In genomic region chr7:105245398-105246099, GRCh38 we compare ENCODE assay signal across 12 cellular contexts.
DNase-seq lines count a peak whose midpoint lies in the region; TF ChIP-seq lines count a peak whose summit lies in the region.
"Had no signal": no experiment of that assay in that cellular context is flagged by ENCODE, and none has a peak within 500 bp of the region (broad histone marks: within the 10 kb centered on the region; RNA-seq: fewer than 3 reads in every experiment).

No MANE protein-coding gene starts in this region.

- peak; percentile 24 for DNase-seq in NCI-H1105 treated with DMSO at 0.1 percent for 48 hours (lab: John Stamatoyannopoulos, UW)
- no peak for DNase-seq in NCI-H1105 (lab: John Stamatoyannopoulos, UW)
- peak; percentile 82 for DNase-seq in NCI-H82 (lab: John Stamatoyannopoulos, UW)
- DNase-seq in left ventricle myocardium inferior: no peak
- peak; percentile 71 for DNase-seq in testis
- DNase-seq in SKM-1 (lab: John Stamatoyannopoulos, UW; ENCODE audit: unreplicated experiment): no peak
- no peak for DNase-seq in HAP-1 (ENCODE audit: low spot score in 2 of 2)
- no peak for DNase-seq in RKO (ENCODE audit: low spot score)
- DNase-seq: 8988T, activated T-cell treated with anti-CD3 and anti-CD28 coated beads for 4 hours, lower lobe of right lung, T-helper 17 cell had no signal

- H3K27me3 ChIP-seq in left ventricle myocardium inferior (ENCODE audit: low read depth): no peaks in the 10 kb centered on the region
- H3K27me3 ChIP-seq in testis: no peaks in the 10 kb centered on the region
- no peaks in the 10 kb centered on the region for H3K27me3 ChIP-seq in HAP-1 (ENCODE audit: low read depth)

- H3K4me3 ChIP-seq in left ventricle myocardium inferior: no peak overlapping the region
- H3K4me3 ChIP-seq in testis: peak overlapping the region in 1 of 2 donors; percentile 40
- H3K4me3 ChIP-seq in HAP-1: no peak overlapping the region
- H3K4me3 ChIP-seq: lower lobe of right lung had no signal

- WGBS in testis, 2 donors: 32 to 44% methylated on average over 12 of the region's 12 CpGs

- H3K9me3 ChIP-seq in left ventricle myocardium inferior (replicated peaks): no peaks in the 10 kb centered on the region
- no peaks in the 10 kb centered on the region for H3K9me3 ChIP-seq in testis
- no peaks in the 10 kb centered on the region for H3K9me3 ChIP-seq in HAP-1
- H3K9me3 ChIP-seq: lower lobe of right lung had no signal

- intact Hi-C loops in left ventricle myocardium inferior (cut with micrococcal nuclease): no loop called here
- intact Hi-C loops in testis (cut with DNase I; ENCODE audit: low total_unique reads): no loop called here

- in situ Hi-C loops in HAP-1 (cut with MboI; ENCODE audit: low sequenced_read_pairs): no loop called here

- TF ChIP-seq CTCF in left ventricle myocardium inferior (IDR thresholded peaks at IDR 0.05; ENCODE audit: borderline replicate concordance): no peak
- no peak for TF ChIP-seq CTCF in testis (IDR thresholded peaks at IDR 0.05)

- no peaks in the 10 kb centered on the region for H3K36me3 ChIP-seq in left ventricle myocardium inferior
- H3K36me3 ChIP-seq in testis (ENCODE audit: low read depth, missing control alignments): no peaks in the 10 kb centered on the region
- H3K36me3 ChIP-seq in HAP-1 (replicated peaks): no peaks in the 10 kb centered on the region
- H3K36me3 ChIP-seq: lower lobe of right lung had no signal

- no peak for TF ChIP-seq POLR2A in testis (IDR thresholded peaks at IDR 0.05)

- H3K27ac ChIP-seq in left ventricle myocardium inferior (replicated peaks) (peak overlapping the region; percentile 80), testis (peak overlapping the region; percentile 61 to 62)
- H3K27ac ChIP-seq: lower lobe of right lung had no signal

- peaks cover 45% of the 10 kb centered on the region for H3K4me1 ChIP-seq in left ventricle myocardium inferior
- peaks cover 26% of the 10 kb centered on the region for H3K4me1 ChIP-seq in testis
- peaks cover 5% of the 10 kb centered on the region; the same call in 1 of the 2 replicates for H3K4me1 ChIP-seq in HAP-1

Comparison
In these comparisons a context has a peak if more than half of its experiments do, and no peak if none do; other contexts are left out.
1. DNase-seq: peak in NCI-H1105 treated with DMSO at 0.1 percent for 48 hours (single experiment), NCI-H82 (single experiment) and testis (single experiment); none in NCI-H1105 (single experiment), left ventricle myocardium inferior (single experiment), SKM-1 (single experiment), HAP-1 (0 of 2) and RKO (single experiment).